In the genomic region with DNA sequence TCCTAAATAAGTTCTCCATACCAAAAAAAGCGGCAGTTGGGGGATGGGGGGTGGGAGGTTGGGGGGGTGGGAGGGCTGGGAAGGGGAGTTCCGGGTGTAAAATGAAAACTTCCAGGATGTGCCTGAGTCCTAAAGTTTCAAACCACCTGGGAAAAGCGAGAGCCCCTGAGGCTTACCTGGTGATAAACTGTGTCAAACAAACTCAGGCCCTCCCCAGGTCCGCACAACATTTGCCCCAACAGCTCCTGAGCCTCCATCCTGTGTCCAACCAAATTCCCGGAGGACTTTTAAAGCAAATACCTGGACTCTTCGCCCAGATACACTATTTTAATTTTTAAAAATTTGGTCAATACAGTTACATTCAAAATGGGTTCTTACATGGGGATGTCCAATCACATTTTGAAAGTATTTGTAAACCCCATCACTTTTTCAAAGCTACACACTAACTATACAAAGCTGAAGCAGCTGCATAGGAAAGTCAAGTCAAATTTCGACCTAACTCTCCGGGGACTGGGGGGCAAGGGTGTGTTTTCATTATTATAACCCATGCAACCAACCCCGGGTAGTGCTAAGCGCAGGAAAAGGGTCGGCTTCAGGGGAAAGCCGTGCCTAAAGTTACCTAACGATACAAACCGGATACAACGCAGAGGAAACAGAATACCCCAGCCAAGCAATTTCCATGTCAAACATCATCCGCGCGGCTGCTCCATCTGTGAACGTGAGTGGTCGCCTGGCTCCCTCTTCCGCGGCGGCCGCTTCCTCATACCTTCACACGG, we compare ENCODE assay signal across 11 cellular contexts. TPM values are rescaled to one million over a fixed set of nuclear protein-coding genes. Genes with fewer than 3 reads are reported as not detected.
DNase-seq lines count a peak whose midpoint lies in the region; ATAC-seq, FAIRE-seq and TF ChIP-seq lines count a peak whose summit lies in the region.
"Had no signal": no experiment of that assay in that cellular context is flagged by ENCODE, and none has a peak within 500 bp of the region (broad histone marks: within the 10 kb centered on the region; RNA-seq: fewer than 3 reads in every experiment).

No MANE protein-coding gene starts in this region.

- no peaks in the 10 kb centered on the region for H3K9me1 ChIP-seq in K562 (ENCODE audit: control insufficient read depth, insufficient read depth, low read length)

- H3K27me3 ChIP-seq in DND-41 (ENCODE audit: insufficient read depth, low read length, poor library complexity): no peaks in the 10 kb centered on the region
- peaks cover 74% of the 10 kb centered on the region for H3K27me3 ChIP-seq in HUES48 (ENCODE audit: control insufficient read depth, insufficient read depth, low read length)
- H3K27me3 ChIP-seq in K562 (ENCODE audit: control insufficient read depth in 2 of 2, insufficient read depth in 2 of 2, low read length in 2 of 2): peaks cover 15 to 54% of the 10 kb centered on the region in 2 experiments

- TF ChIP-seq CTCF in DND-41 (IDR thresholded peaks at IDR 0.05; ENCODE audit: borderline replicate concordance, extremely low read depth, low read length, poor library complexity, severe bottlenecking) (no peak), K562 (IDR thresholded peaks at IDR 0.05 in 2 of 3, conservative IDR thresholded peaks at IDR 0.05 in 1 of 3; ENCODE audit: insufficient read depth in 2 of 3, low read depth in 1 of 3, low read length in 3 of 3) (no peak), neural crest cell (conservative IDR thresholded peaks at IDR 0.05) (no peak)

- H3K79me2 ChIP-seq in DND-41 (ENCODE audit: insufficient read depth, low read length) (peaks cover 11% of the 10 kb centered on the region), K562 (ENCODE audit: control insufficient read depth, insufficient read depth, low read length) (no peaks in the 10 kb centered on the region)

- TF ChIP-seq RAD21 in K562 (CRISPR knock-in tag; conservative IDR thresholded peaks at IDR 0.05 in 1 of 2, IDR thresholded peaks at IDR 0.05 in 1 of 2): no peak

- ATAC-seq in DND-41 (ENCODE audit: insufficient read depth, low read depth) (peak; percentile 41), K562 (no peak), HG02610 (IDR thresholded peaks at IDR 0.05; ENCODE audit: unreplicated experiment) (no peak)

- peaks cover 84% of the 10 kb centered on the region for H3K4me1 Mint-ChIP-seq in neural crest cell

- DNase-seq in DND-41: peak; percentile 60
- no peak for DNase-seq in K562 (ENCODE audit: extremely low read depth in 1 of 4, low spot score in 3 of 4)
- DNase-seq in neural crest cell (ENCODE audit: low read depth, low spot score): no peak
- no peak for DNase-seq in SIG-M5 treated with dmso at 0.1 percent for 504 hours (lab: John Stamatoyannopoulos, UW; ENCODE audit: unreplicated experiment)
- DNase-seq in SW 1271 (lab: John Stamatoyannopoulos, UW): no peak

- H3K4me3 ChIP-seq in DND-41 (ENCODE audit: low read depth in 1 of 2, low read length in 2 of 2): peak overlapping the region; percentile 39 to 67; a peak in 3 of 4 replicates
- peak overlapping the region; percentile 72 for H3K4me3 ChIP-seq in HUES48 (ENCODE audit: low read depth, low read length)
- H3K4me3 ChIP-seq in K562: no peak overlapping the region

- no peak for TF ChIP-seq EP300 in K562 (IDR thresholded peaks at IDR 0.05; ENCODE audit: low read length)

- intact Hi-C loops in K562 (cut with micrococcal nuclease): no loop called here

- H2AFZ ChIP-seq in DND-41 (ENCODE audit: low read depth, low read length) (peak overlapping the region; percentile 80), K562 (ENCODE audit: low read depth, low read length) (no peak overlapping the region)

- peak overlapping the region; percentile 59 for H3K27ac ChIP-seq in DND-41 (ENCODE audit: low read length)
- peak overlapping the region; percentile 7 for H3K27ac ChIP-seq in HUES48 (ENCODE audit: low read depth, low read length)
- no peak overlapping the region for H3K27ac ChIP-seq in K562 (ENCODE audit: extremely low read depth, low read depth, low read length)

- FAIRE-seq in K562 (lab: Jason Lieb, UNC): no peak
- FAIRE-seq: RCC 7860 had no signal

- WGBS in K562 (ENCODE audit: insufficient coverage, low coverage, missing lambda C conversion rate): 15% methylated on average over 24 of the region's 25 CpGs

- H4K20me1 ChIP-seq in DND-41 (ENCODE audit: insufficient read depth, low read length): no peaks in the 10 kb centered on the region
- no peaks in the 10 kb centered on the region for H4K20me1 ChIP-seq in K562 (replicated peaks; ENCODE audit: control insufficient read depth, insufficient read depth, low read length)

- TF ChIP-seq POLR2A in K562 (conservative IDR thresholded peaks at IDR 0.05): no peak

- no peak overlapping the region for H3K27ac Mint-ChIP-seq in neural crest cell (ENCODE audit: unreplicated experiment)

- H3K36me3 ChIP-seq in DND-41 (ENCODE audit: insufficient read depth, low read length) (peaks cover 12% of the 10 kb centered on the region; the same call in 1 of the 2 replicates), HUES48 (ENCODE audit: control insufficient read depth, insufficient read depth, low read length) (no peaks in the 10 kb centered on the region), K562 (ENCODE audit: control insufficient read depth, insufficient read depth, low read length) (no peaks in the 10 kb centered on the region)

- CTCF ChIA-PET in K562 (lab: Yijun Ruan, JAX; ENCODE audit: low intra/inter-chr PET ratio): no interaction called here

- no peaks in the 10 kb centered on the region for H3K9me3 Mint-ChIP-seq in neural crest cell

- peak overlapping the region; percentile 97 for H3K4me3 Mint-ChIP-seq in neural crest cell

- H3K9ac ChIP-seq in DND-41 (ENCODE audit: low read depth, low read length): peak overlapping the region; percentile 62
- H3K9ac ChIP-seq in HUES48 (ENCODE audit: low read depth, low read length): no peak overlapping the region
- H3K9ac ChIP-seq in K562 (ENCODE audit: insufficient read depth in 1 of 2, low read depth in 2 of 2, low read length in 2 of 2): no peak overlapping the region

- no peaks in the 10 kb centered on the region for H3K36me3 Mint-ChIP-seq in neural crest cell (ENCODE audit: low read depth)

- H3K27me3 Mint-ChIP-seq in neural crest cell (ENCODE audit: low read depth): peaks cover 97% of the 10 kb centered on the region

- POLR2A ChIA-PET in K562 (lab: Yijun Ruan, JAX): interaction anchor here (1.6 kb wide), 1 partner anchor 11 kb away, joined by 4 read pairs; no protein-coding TSS in a partner anchor

- H3K4me1 ChIP-seq in DND-41 (ENCODE audit: insufficient read depth, low read length): peaks cover 49% of the 10 kb centered on the region
- peaks cover 51% of the 10 kb centered on the region for H3K4me1 ChIP-seq in HUES48 (ENCODE audit: control insufficient read depth, insufficient read depth, low read length)
- H3K4me1 ChIP-seq in K562 (replicated peaks in 1 of 2; ENCODE audit: control insufficient read depth in 2 of 2, insufficient read depth in 2 of 2, low read length in 2 of 2): peaks cover 0 to 12% of the 10 kb centered on the region in 2 experiments; a peak in 2 of 5 replicates

- no TSS peak for BruUV-seq in K562 (replicated peaks; lab: Mats Ljungman, UMichigan)

- H3K9me3 ChIP-seq in DND-41 (ENCODE audit: insufficient read depth, low read length, severe bottlenecking) (no peaks in the 10 kb centered on the region), HUES48 (ENCODE audit: control insufficient read depth, insufficient read depth, low read length) (no peaks in the 10 kb centered on the region), K562 (replicated peaks; ENCODE audit: control insufficient read depth, insufficient read depth, low read depth, low read length) (no peaks in the 10 kb centered on the region)

- in situ Hi-C loops in K562 (cut with MboI): no loop called here

- H3K4me2 ChIP-seq in DND-41 (ENCODE audit: insufficient read depth, low read length) (peak overlapping the region; percentile 77), K562 (ENCODE audit: insufficient read depth, low read length) (no peak overlapping the region)

TF ChIP-seq in K562, 482 proteins besides CTCF, POLR2A, EP300 and RAD21:
- TF ChIP-seq, protein P1, sequence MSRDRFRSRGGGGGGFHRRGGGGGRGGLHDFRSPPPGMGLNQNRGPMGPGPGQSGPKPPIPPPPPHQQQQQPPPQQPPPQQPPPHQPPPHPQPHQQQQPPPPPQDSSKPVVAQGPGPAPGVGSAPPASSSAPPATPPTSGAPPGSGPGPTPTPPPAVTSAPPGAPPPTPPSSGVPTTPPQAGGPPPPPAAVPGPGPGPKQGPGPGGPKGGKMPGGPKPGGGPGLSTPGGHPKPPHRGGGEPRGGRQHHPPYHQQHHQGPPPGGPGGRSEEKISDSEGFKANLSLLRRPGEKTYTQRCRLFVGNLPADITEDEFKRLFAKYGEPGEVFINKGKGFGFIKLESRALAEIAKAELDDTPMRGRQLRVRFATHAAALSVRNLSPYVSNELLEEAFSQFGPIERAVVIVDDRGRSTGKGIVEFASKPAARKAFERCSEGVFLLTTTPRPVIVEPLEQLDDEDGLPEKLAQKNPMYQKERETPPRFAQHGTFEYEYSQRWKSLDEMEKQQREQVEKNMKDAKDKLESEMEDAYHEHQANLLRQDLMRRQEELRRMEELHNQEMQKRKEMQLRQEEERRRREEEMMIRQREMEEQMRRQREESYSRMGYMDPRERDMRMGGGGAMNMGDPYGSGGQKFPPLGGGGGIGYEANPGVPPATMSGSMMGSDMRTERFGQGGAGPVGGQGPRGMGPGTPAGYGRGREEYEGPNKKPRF (IDR thresholded peaks at IDR 0.05; ENCODE audit: low read depth, low read length): no peak
- TF ChIP-seq ZNF253 (CRISPR knock-in tag; conservative IDR thresholded peaks at IDR 0.05): no peak
- TF ChIP-seq GABPA (tag; conservative IDR thresholded peaks at IDR 0.05; ENCODE audit: low read depth): peak; percentile 33; the same call in 1 of the 2 replicates

RNA-seq across cellular contexts. Expression of gene FOXB1, which starts 0.7 kb away (rescaled TPM):
- total RNA-seq in K562 (2011; cell fraction: chromatin; rRNA removed; ENCODE audit: low replicate concordance): not detected in 2 replicates
- not detected in 2 replicates for total RNA-seq in K562 (2011; cell fraction: nucleolus; rRNA removed)
- total RNA-seq in K562 (2011; cell fraction: nucleoplasm; rRNA removed): not detected in 2 replicates
- total RNA-seq in K562 (2014; rRNA removed) (not detected in 2 replicates), K562 (2014; rRNA removed; fragmentation: Illumina TruSeq; extraction: Trizol) (not detected in 2 replicates), K562 (2015; rRNA removed; fragmentation: Illumina TruSeq; extraction: Trizol) (not detected in 2 replicates), K562 (2021) (not detected in 2 replicates), neural crest cell (5.9 and 6.1 TPM in 2 replicates)
- polyA plus RNA-seq in K562 (2011; rRNA removed) (not detected in 2 replicates), K562 (2014; fragmentation: Illumina TruSeq; extraction: Trizol) (not detected in 2 replicates), K562 (2014; fragmentation: Nextera tagmentation; extraction: Ambion mirVana) (not detected), K562 (2014; rRNA removed) (not detected in 2 replicates)
- polyA plus RNA-seq in K562 (2011; cell fraction: cytosol; rRNA removed): not detected in 2 replicates
- not detected in 2 replicates for polyA plus RNA-seq in K562 (2011; cell fraction: nucleus; rRNA removed)
- not detected in 2 replicates for polyA plus RNA-seq in K562 (2012)
- polyA minus RNA-seq in K562 (2011; rRNA and poly(A)+ RNA removed): not detected in 2 replicates
- polyA minus RNA-seq in K562 (2011; cell fraction: cytosol; rRNA and poly(A)+ RNA removed): not detected in 2 replicates
- polyA minus RNA-seq in K562 (2011; cell fraction: nucleus; rRNA and poly(A)+ RNA removed): not detected in 2 replicates
- total RNA-seq: dermis microvascular lymphatic vessel endothelial cell, M059J, omental fat pad had no signal
